In the genomic region with DNA sequence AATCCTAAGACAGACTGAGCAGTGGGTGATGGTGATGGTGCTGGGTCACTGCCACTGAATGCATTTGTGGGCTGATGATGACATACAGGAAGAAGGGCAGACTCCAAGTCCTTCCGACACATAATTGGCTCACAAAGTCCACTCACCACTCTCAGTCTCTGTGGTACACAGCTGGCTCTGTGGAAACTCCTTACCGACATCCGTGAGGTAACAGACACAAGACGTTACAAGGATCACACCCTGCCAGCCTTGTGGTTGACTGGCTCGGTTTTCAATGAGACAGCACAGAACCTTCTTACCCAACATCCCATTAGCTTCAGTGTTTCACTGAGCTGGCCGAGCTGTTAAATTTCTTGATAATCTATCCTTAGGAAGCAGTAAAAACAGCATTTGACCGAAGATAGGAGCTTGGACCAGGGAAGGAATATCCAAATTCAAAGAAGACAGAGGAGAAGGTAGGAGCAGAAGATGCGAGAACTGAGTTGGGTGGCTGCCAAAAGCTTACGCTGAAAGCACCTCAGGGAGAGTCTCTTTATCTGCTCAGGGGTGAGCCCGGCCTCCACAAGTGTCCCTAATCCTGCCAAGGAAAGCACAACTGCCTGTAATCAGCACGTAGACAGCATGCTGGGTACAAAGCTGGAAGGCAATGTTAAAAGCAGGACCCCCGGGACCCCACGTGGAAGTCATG, we compare ENCODE assay signal across 9 cellular contexts. TPM values are rescaled to one million over a fixed set of nuclear protein-coding genes. Genes with fewer than 3 reads are reported as not detected.
A peak's percentile ranks its signal among the peaks of the same experiment; 100 is the strongest.
DNase-seq lines count a peak whose midpoint lies in the region; ATAC-seq and TF ChIP-seq lines count a peak whose summit lies in the region.
"Had no signal": no experiment of that assay in that cellular context is flagged by ENCODE, and none has a peak within 500 bp of the region (broad histone marks: within the 10 kb centered on the region; RNA-seq: fewer than 3 reads in every experiment).

No MANE protein-coding gene starts in this region.

- H4K20me1 ChIP-seq in HCT116 (ENCODE audit: insufficient read depth) (peaks cover 4% of the 10 kb centered on the region; the same call in 1 of the 2 replicates), GM23338 (replicated peaks; ENCODE audit: insufficient read depth) (peaks cover 4% of the 10 kb centered on the region; the same call in 1 of the 2 replicates), Karpas-422 (ENCODE audit: insufficient read depth, low read depth, low read length) (peaks cover 5% of the 10 kb centered on the region; the same call in 1 of the 2 replicates)

- H3K27ac Mint-ChIP-seq in T-helper 1 cell treated with Interleukin-12 subunit alpha and Interleukin-12 subunit beta and Interleukin-4 antibody, amounts not matched to agents 30 μg/mL and 1 μg/mL, for 36 hours, result peak overlapping the region; percentile 78
- peak overlapping the region; percentile 9 for H3K27ac Mint-ChIP-seq in mesothelial cell of epicardium
- H3K27ac Mint-ChIP-seq in GM23338, result no peak overlapping the region

- TSS peak; percentile 0 for BruUV-seq in HCT116 (replicated peaks; lab: Mats Ljungman, UMichigan)

- H3K36me3 ChIP-seq in HCT116 (ENCODE audit: control insufficient read depth in 1 of 2, insufficient read depth in 2 of 2, low read length in 2 of 2), result peaks cover 56 to 67% of the 10 kb centered on the region in 2 experiments
- peaks cover 24% of the 10 kb centered on the region for H3K36me3 ChIP-seq in GM23338 (ENCODE audit: insufficient read depth)
- peaks cover 30% of the 10 kb centered on the region for H3K36me3 ChIP-seq in Karpas-422 (ENCODE audit: insufficient read depth, low read length)

- H2AFZ ChIP-seq in HCT116 (ENCODE audit: low read depth, low read length, poor library complexity, severe bottlenecking) (no peak overlapping the region), GM23338 (no peak overlapping the region), Karpas-422 (ENCODE audit: low read length) (no peak overlapping the region)
- H2AFZ ChIP-seq: parathyroid adenoma had no signal

- intact Hi-C loops in HCT116 (cut with micrococcal nuclease), result no loop called here

- H3K27ac ChIP-seq in HCT116 (ENCODE audit: low read depth, low read length), result no peak overlapping the region
- H3K27ac ChIP-seq in caudate nucleus (ENCODE audit: low read depth, low read length), result peak overlapping the region; percentile 58
- H3K27ac ChIP-seq in GM23338 (ENCODE audit: low read depth), result no peak overlapping the region
- H3K27ac ChIP-seq in Karpas-422 (ENCODE audit: low read length), result no peak overlapping the region
- H3K27ac ChIP-seq: parathyroid adenoma had no signal

- H3K27me3 Mint-ChIP-seq in T-helper 1 cell treated with Interleukin-12 subunit alpha and Interleukin-12 subunit beta and Interleukin-4 antibody, amounts not matched to agents 30 μg/mL and 1 μg/mL, for 36 hours (ENCODE audit: low read depth), result no peaks in the 10 kb centered on the region
- H3K27me3 Mint-ChIP-seq in mesothelial cell of epicardium (ENCODE audit: low read depth) (no peaks in the 10 kb centered on the region), GM23338 (ENCODE audit: insufficient read depth, low read depth, poor library complexity) (peaks cover 9% of the 10 kb centered on the region)

- H3K9me2 ChIP-seq in HCT116 (ENCODE audit: insufficient read depth) (no peaks in the 10 kb centered on the region), GM23338 (ENCODE audit: insufficient read depth) (no peaks in the 10 kb centered on the region), Karpas-422 (replicated peaks; ENCODE audit: insufficient read depth, low read length) (no peaks in the 10 kb centered on the region)

- no peak for TF ChIP-seq RAD21 in HCT116 (IDR thresholded peaks at IDR 0.05; ENCODE audit: low read depth)

- RAD21 ChIA-PET in HCT116 (lab: Charles Lee; ENCODE audit: low non-redundant PET in 1 of 2, low total read pairs in 2 of 2, uncharacterized antibody in 2 of 2, unreplicated experiment in 2 of 2), result no interaction called here

- H3K9me3 ChIP-seq in HCT116 (ENCODE audit: control insufficient read depth in 1 of 2, insufficient read depth in 1 of 2, low read depth in 1 of 2, low read length in 2 of 2), result no peaks in the 10 kb centered on the region
- H3K9me3 ChIP-seq in Karpas-422 (ENCODE audit: low read length), result no peaks in the 10 kb centered on the region

- peaks cover 39% of the 10 kb centered on the region for H3K4me1 Mint-ChIP-seq in T-helper 1 cell treated with Interleukin-12 subunit alpha and Interleukin-12 subunit beta and Interleukin-4 antibody, amounts not matched to agents 30 μg/mL and 1 μg/mL, for 36 hours (ENCODE audit: low read depth)
- H3K4me1 Mint-ChIP-seq in mesothelial cell of epicardium (peaks cover 4% of the 10 kb centered on the region), GM23338 (peaks cover 7% of the 10 kb centered on the region)

- no peak for DNase-seq in HCT116 (ENCODE audit: low read depth, low spot score)
- DNase-seq in caudate nucleus (lab: John Stamatoyannopoulos, UW), result no peak
- DNase-seq in mesothelial cell of epicardium (ENCODE audit: low spot score in 2 of 2, unreplicated experiment in 2 of 2), result no peak
- DNase-seq in GM23338 (ENCODE audit: low spot score), result no peak
- no peak for DNase-seq in Karpas-422

- CTCF ChIA-PET in HCT116 (lab: Charles Lee), result interaction anchor here (0.9 to 2.5 kb wide), 3 partner anchors 11 to 193 kb away, joined by 3 to 9 read pairs (median 9); no protein-coding TSS in a partner anchor

- H3K4me3 Mint-ChIP-seq in T-helper 1 cell treated with Interleukin-12 subunit alpha and Interleukin-12 subunit beta and Interleukin-4 antibody, amounts not matched to agents 30 μg/mL and 1 μg/mL, for 36 hours, result no peak overlapping the region
- H3K4me3 Mint-ChIP-seq in mesothelial cell of epicardium, result no peak overlapping the region
- H3K4me3 Mint-ChIP-seq in GM23338, result no peak overlapping the region

- H3K9ac ChIP-seq in HCT116 (ENCODE audit: low read length) (no peak overlapping the region), Karpas-422 (ENCODE audit: low read length) (no peak overlapping the region)
- H3K9ac ChIP-seq: parathyroid adenoma had no signal

- H3K4me3 ChIP-seq in HCT116 (replicated peaks in 1 of 2; ENCODE audit: low read depth in 1 of 2, low read length in 2 of 2) (no peak overlapping the region), GM23338 (no peak overlapping the region), Karpas-422 (ENCODE audit: low read length) (no peak overlapping the region)

- peaks cover 47% of the 10 kb centered on the region for H3K36me3 Mint-ChIP-seq in T-helper 1 cell treated with Interleukin-12 subunit alpha and Interleukin-12 subunit beta and Interleukin-4 antibody, amounts not matched to agents 30 μg/mL and 1 μg/mL, for 36 hours (ENCODE audit: low read depth)
- H3K36me3 Mint-ChIP-seq in mesothelial cell of epicardium (peaks cover 40% of the 10 kb centered on the region), GM23338 (ENCODE audit: low read depth) (peaks cover 48% of the 10 kb centered on the region)

- H3K79me2 ChIP-seq in HCT116 (ENCODE audit: insufficient read depth, low read length) (peaks cover 33% of the 10 kb centered on the region), GM23338 (replicated peaks; ENCODE audit: insufficient read depth) (no peaks in the 10 kb centered on the region), Karpas-422 (ENCODE audit: low read length) (no peaks in the 10 kb centered on the region)

- TF ChIP-seq CTCF in HCT116 (IDR thresholded peaks at IDR 0.05 in 2 of 3, conservative IDR thresholded peaks at IDR 0.05 in 1 of 3; ENCODE audit: borderline replicate concordance in 1 of 3, insufficient read depth in 1 of 3, low read depth in 2 of 3, low read length in 2 of 3) (no peak), mesothelial cell of epicardium (IDR thresholded peaks at IDR 0.05; ENCODE audit: unreplicated experiment) (no peak), GM23338 (conservative IDR thresholded peaks at IDR 0.05; ENCODE audit: low read depth in 2 of 2) (no peak)

- no peak for ATAC-seq in HCT116
- ATAC-seq in GM23338, result no peak
- ATAC-seq in GM21515 (IDR thresholded peaks at IDR 0.05; ENCODE audit: unreplicated experiment), result no peak
- no peak for ATAC-seq in GM21529 (IDR thresholded peaks at IDR 0.05; ENCODE audit: unreplicated experiment)

- no peak for TF ChIP-seq POLR2A in HCT116 (IDR thresholded peaks at IDR 0.05; ENCODE audit: borderline replicate concordance, extremely low read depth, insufficient read depth, insufficient read length)

- H3K4me2 ChIP-seq in HCT116 (ENCODE audit: low read length) (no peak overlapping the region), GM23338 (no peak overlapping the region), Karpas-422 (ENCODE audit: low read depth, low read length, poor library complexity, severe bottlenecking) (no peak overlapping the region)

- no peaks in the 10 kb centered on the region for H3K27me3 ChIP-seq in HCT116 (ENCODE audit: insufficient read depth, low read length)
- no peaks in the 10 kb centered on the region for H3K27me3 ChIP-seq in GM23338 (ENCODE audit: insufficient read depth)
- H3K27me3 ChIP-seq in Karpas-422 (ENCODE audit: low read length), result no peaks in the 10 kb centered on the region

- H3K4me1 ChIP-seq in HCT116 (ENCODE audit: control insufficient read depth in 1 of 2, insufficient read depth in 2 of 2, low read length in 2 of 2) (peaks cover 5 to 7% of the 10 kb centered on the region in 2 experiments), GM23338 (ENCODE audit: insufficient read depth) (peaks cover 7% of the 10 kb centered on the region), Karpas-422 (ENCODE audit: low read length) (no peaks in the 10 kb centered on the region)

- no peaks in the 10 kb centered on the region for H3K9me3 Mint-ChIP-seq in T-helper 1 cell treated with Interleukin-12 subunit alpha and Interleukin-12 subunit beta and Interleukin-4 antibody, amounts not matched to agents 30 μg/mL and 1 μg/mL, for 36 hours
- no peaks in the 10 kb centered on the region for H3K9me3 Mint-ChIP-seq in mesothelial cell of epicardium
- no peaks in the 10 kb centered on the region for H3K9me3 Mint-ChIP-seq in GM23338

- peaks cover 6% of the 10 kb centered on the region; the same call in 1 of the 2 replicates for H3F3A ChIP-seq in GM23338 (replicated peaks; ENCODE audit: low read depth)

- POLR2A ChIA-PET in HCT116 (lab: Charles Lee), result interaction anchor here (2.9 kb wide), 1 partner anchor 10 kb away, joined by 8 read pairs; the partner anchor contains the start of genes JMJD6 and METTL23

RNA-seq across cellular contexts. Expression of gene MXRA7, which starts 5.5 kb away (rescaled TPM):
- total RNA-seq in HCT116 (2021; ENCODE audit: unreplicated experiment) (57.1 TPM), mesothelial cell of epicardium (53.6 to 57.9 TPM (median 56.5 TPM) in 3 replicates)
- 41.8 and 61.1 TPM in 2 replicates for polyA plus RNA-seq in HCT116 (2012)
- total RNA-seq in GM23338 (2014; rRNA removed; shearing (Covaris generic)), result 29.2 and 46.6 TPM in 2 replicates
- polyA plus RNA-seq in GM23338 (2016; fragmentation: Nextera tagmentation; extraction: Ambion mirVana), result 11.4 and 12.1 TPM in 2 replicates
- total RNA-seq in Karpas-422 (2014; rRNA removed; shearing (Covaris generic); ENCODE audit: low replicate concordance), result 0.45 TPM in 1 of 2 replicates, not detected in the other

RNA-seq across cellular contexts. Expression of gene JMJD6, which starts 10.1 kb away (rescaled TPM):
- total RNA-seq in HCT116 (2021; ENCODE audit: unreplicated experiment), result 47.6 TPM
- polyA plus RNA-seq in HCT116 (2012), result 47.5 and 60.9 TPM in 2 replicates
- 15.2 to 17.4 TPM (median 15.7 TPM) in 3 replicates for total RNA-seq in mesothelial cell of epicardium
- 11.3 and 12.8 TPM in 2 replicates for total RNA-seq in GM23338 (2014; rRNA removed; shearing (Covaris generic))
- 11.4 and 12.7 TPM in 2 replicates for polyA plus RNA-seq in GM23338 (2016; fragmentation: Nextera tagmentation; extraction: Ambion mirVana)
- 16.2 and 20.5 TPM in 2 replicates for total RNA-seq in Karpas-422 (2014; rRNA removed; shearing (Covaris generic); ENCODE audit: low replicate concordance)

RNA-seq across cellular contexts. Expression of gene METTL23, which starts 10.3 kb away (rescaled TPM):
- 57.8 TPM for total RNA-seq in HCT116 (2021; ENCODE audit: unreplicated experiment)
- polyA plus RNA-seq in HCT116 (2012), result 50.4 and 68.6 TPM in 2 replicates
- total RNA-seq in mesothelial cell of epicardium, result 22.0 to 25.6 TPM (median 22.1 TPM) in 3 replicates
- 41.6 and 43.2 TPM in 2 replicates for total RNA-seq in GM23338 (2014; rRNA removed; shearing (Covaris generic))
- 51.6 and 55.9 TPM in 2 replicates for polyA plus RNA-seq in GM23338 (2016; fragmentation: Nextera tagmentation; extraction: Ambion mirVana)
- total RNA-seq in Karpas-422 (2014; rRNA removed; shearing (Covaris generic); ENCODE audit: low replicate concordance), result 43.4 and 72.4 TPM in 2 replicates

RNA-seq across cellular contexts. Expression of gene SRSF2, which starts 20.8 kb away (rescaled TPM):
- total RNA-seq in HCT116 (2021; ENCODE audit: unreplicated experiment) (422 TPM), mesothelial cell of epicardium (229 to 239 TPM (median 231 TPM) in 3 replicates)
- polyA plus RNA-seq in HCT116 (2012), result 220 and 291 TPM in 2 replicates
- 524 and 547 TPM in 2 replicates for total RNA-seq in GM23338 (2014; rRNA removed; shearing (Covaris generic))
- polyA plus RNA-seq in GM23338 (2016; fragmentation: Nextera tagmentation; extraction: Ambion mirVana), result 305 and 317 TPM in 2 replicates
- total RNA-seq in Karpas-422 (2014; rRNA removed; shearing (Covaris generic); ENCODE audit: low replicate concordance), result 328 and 459 TPM in 2 replicates

RNA-seq across cellular contexts. Expression of gene MFSD11, which starts 21.6 kb away (rescaled TPM):
- total RNA-seq in HCT116 (2021; ENCODE audit: unreplicated experiment) (24.9 TPM), mesothelial cell of epicardium (34.4 to 39.7 TPM (median 34.7 TPM) in 3 replicates)
- polyA plus RNA-seq in HCT116 (2012), result 8.5 and 11.9 TPM in 2 replicates
- total RNA-seq in GM23338 (2014; rRNA removed; shearing (Covaris generic)), result 25.5 and 35.3 TPM in 2 replicates
- 9.3 and 10.2 TPM in 2 replicates for polyA plus RNA-seq in GM23338 (2016; fragmentation: Nextera tagmentation; extraction: Ambion mirVana)
- 19.1 and 34.3 TPM in 2 replicates for total RNA-seq in Karpas-422 (2014; rRNA removed; shearing (Covaris generic); ENCODE audit: low replicate concordance)

Comparison
In these comparisons a context has a peak if more than half of its experiments do, and no peak if none do; other contexts are left out.
1. RNA of gene MXRA7, which starts 5.5 kb away (total RNA-seq): 57.1 TPM in HCT116 (single experiment), 53.6 to 57.9 TPM in mesothelial cell of epicardium and 29.2 to 46.6 TPM in GM23338; 0.45 TPM in Karpas-422; every median in the first group is over 10 times any median in the second.